ENCODE assay signal across 33 cellular contexts in the genomic region with DNA sequence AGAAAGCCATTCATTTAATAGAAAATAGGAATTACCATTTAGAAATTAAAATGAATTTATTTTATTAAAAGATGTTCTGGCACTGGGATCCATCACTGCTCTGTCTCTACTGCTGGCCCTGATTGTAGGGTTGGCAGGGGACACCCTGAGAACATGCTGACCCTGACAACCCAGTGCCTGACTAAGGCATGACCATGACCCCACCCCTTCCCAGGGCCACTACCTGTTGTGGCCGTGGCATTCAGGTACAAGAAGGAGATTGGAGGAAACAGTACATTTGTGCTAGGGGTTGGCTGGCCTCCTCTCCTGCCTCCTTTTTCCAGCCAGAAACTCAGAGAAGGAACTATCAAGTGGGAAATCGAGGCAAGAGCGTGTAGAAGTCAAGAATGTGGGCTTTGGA.
"Had no signal": no experiment of that assay in that cellular context is flagged by ENCODE, and none has a peak within 500 bp of the region (broad histone marks: within the 10 kb centered on the region; RNA-seq: fewer than 3 reads in every experiment).

No MANE protein-coding gene starts in this region.

- DNase-seq: activated CD4-positive, alpha-beta memory T cell treated with anti-CD3 and anti-CD28 coated beads for 36 hours; activated CD4-positive, alpha-beta T cell treated with anti-CD3 and anti-CD28 coated beads for 36 hours; activated CD4-positive, alpha-beta T cell treated with anti-CD3 and anti-CD28 coated beads, Interleukin-2, amount 10 ng/mL, durations not matched to agents 24 days and 14 days; activated CD4-positive, CD25-positive, alpha-beta regulatory T cell; activated CD4-positive, CD25-positive, alpha-beta regulatory T cell treated with anti-CD3 and anti-CD28 coated beads, Interleukin-2, amount 50 U/mL, for 72 hours; activated CD8-positive, alpha-beta memory T cell treated with anti-CD3 and anti-CD28 coated beads, Interleukin-2, amount 10 ng/mL, durations not matched to agents 7 days and 5 days; activated CD8-positive, alpha-beta memory T cell treated with anti-CD3 and anti-CD28 coated beads, Interleukin-2, amount 50 U/mL, for 4 hours; activated CD8-positive, alpha-beta T cell treated with anti-CD3 and anti-CD28 coated beads, Interleukin-2, amount 10 ng/mL, durations not matched to agents 7 days and 5 days; activated effector memory CD4-positive, alpha-beta T cell treated with anti-CD3 and anti-CD28 coated beads, Interleukin-2, amount 50 U/mL, for 16 hours; activated naive CD4-positive, alpha-beta T cell treated with anti-CD3 and anti-CD28 coated beads for 36 hours; activated naive CD8-positive, alpha-beta T cell treated with anti-CD3 and anti-CD28 coated beads for 36 hours; activated naive CD8-positive, alpha-beta T cell treated with anti-CD3 and anti-CD28 coated beads, Interleukin-2, amount 50 U/mL, for 24 hours; activated T-cell treated with anti-CD3 and anti-CD28 coated beads, Interleukin-2, amount 50 U/mL, for 1 hour; activated T-cell treated with anti-CD3 and anti-CD28 coated beads, Interleukin-2, amount 50 U/mL, for 48 hours; adrenal gland; amygdala; central memory CD4-positive, alpha-beta T cell; cerebellar nuclear complex; dorsolateral prefrontal cortex; effector CD4-positive, alpha-beta T cell; effector memory CD8-positive, alpha-beta T cell; foreskin fibroblast; T-helper 2 cell had no signal

- H3K9me3 Mint-ChIP-seq: activated CD4-positive, alpha-beta memory T cell treated with anti-CD3 and anti-CD28 coated beads for 36 hours; activated CD4-positive, alpha-beta T cell treated with anti-CD3 and anti-CD28 coated beads, Interleukin-2, amount 10 ng/mL, durations not matched to agents 24 days and 14 days; activated naive CD4-positive, alpha-beta T cell treated with anti-CD3 and anti-CD28 coated beads for 36 hours; activated naive CD4-positive, alpha-beta T cell treated with anti-CD3 and anti-CD28 coated beads, Interleukin-2, amount 50 U/mL, for 24 hours; activated naive CD8-positive, alpha-beta T cell treated with anti-CD3 and anti-CD28 coated beads for 36 hours; activated naive CD8-positive, alpha-beta T cell treated with anti-CD3 and anti-CD28 coated beads, Interleukin-2, amount 50 U/mL, for 24 hours; activated T-helper 1 cell treated with anti-CD3 and anti-CD28 coated beads, Interleukin-12 subunit alpha, Interleukin-12 subunit beta, Interleukin-2, Interleukin-4 antibody, amounts not matched to agents 30 ng/mL and 10 ng/mL and 1 ng/mL, durations not matched to agents 14 hours and 24 hours and 36 hours; activated T-helper 2 cell treated with anti-CD3 and anti-CD28 coated beads, Interferon-gamma antibody, Interleukin-2, Interleukin-4, amounts not matched to agents 10 μg/mL and 5 μg/mL and 100 μg/mL, durations not matched to agents 14 hours and 24 hours and 36 hours; dendritic cell treated with granulocyte-macrophage colony-stimulating factor and Interleukin-4, amounts not matched to agents 40 ng/mL and 50 ng/mL, for 4 days; effector memory CD8-positive, alpha-beta T cell had no signal

- H3K36me3 ChIP-seq: adrenal gland, ascending aorta, breast epithelium, cardiac muscle cell had no signal

- H3K27me3 ChIP-seq: adrenal gland, ascending aorta, breast epithelium, cardiac muscle cell, dorsolateral prefrontal cortex had no signal

- H3K4me1 Mint-ChIP-seq: activated CD8-positive, alpha-beta memory T cell treated with anti-CD3 and anti-CD28 coated beads, Interleukin-2, amount 10 ng/mL, durations not matched to agents 7 days and 5 days; activated naive CD8-positive, alpha-beta T cell treated with anti-CD3 and anti-CD28 coated beads for 36 hours; brain had no signal

- H3K27ac ChIP-seq: adrenal gland, ascending aorta, breast epithelium, cardiac muscle cell, coronary artery, dorsolateral prefrontal cortex, epithelial cell of prostate had no signal

- H3K4me1 ChIP-seq: adrenal gland, breast epithelium had no signal

- H3K4me3 ChIP-seq: adrenal gland, ascending aorta, breast epithelium, cardiac muscle cell, coronary artery, dorsolateral prefrontal cortex had no signal

- ATAC-seq: activated CD4-positive, alpha-beta T cell treated with anti-CD3 and anti-CD28 coated beads for 36 hours; activated CD8-positive, alpha-beta memory T cell treated with anti-CD3 and anti-CD28 coated beads, Interleukin-2, amount 10 ng/mL, durations not matched to agents 7 days and 5 days; activated CD8-positive, alpha-beta T cell treated with anti-CD3 and anti-CD28 coated beads, Interleukin-2, amount 10 ng/mL, durations not matched to agents 7 days and 5 days; activated naive CD8-positive, alpha-beta T cell treated with anti-CD3 and anti-CD28 coated beads, Interleukin-2, amount 50 U/mL, for 24 hours; effector memory CD8-positive, alpha-beta T cell had no signal

- H3K36me3 Mint-ChIP-seq: activated CD4-positive, alpha-beta memory T cell treated with anti-CD3 and anti-CD28 coated beads for 36 hours; activated CD8-positive, alpha-beta memory T cell treated with anti-CD3 and anti-CD28 coated beads, Interleukin-2, amount 10 ng/mL, durations not matched to agents 7 days and 5 days; activated naive CD4-positive, alpha-beta T cell treated with anti-CD3 and anti-CD28 coated beads, Interleukin-2, amount 50 U/mL, for 24 hours; activated naive CD8-positive, alpha-beta T cell treated with anti-CD3 and anti-CD28 coated beads for 36 hours had no signal

- H3K27ac Mint-ChIP-seq: activated CD4-positive, alpha-beta memory T cell treated with anti-CD3 and anti-CD28 coated beads for 36 hours; activated CD4-positive, alpha-beta T cell treated with anti-CD3 and anti-CD28 coated beads for 36 hours; activated CD4-positive, alpha-beta T cell treated with anti-CD3 and anti-CD28 coated beads, Interleukin-2, amount 10 ng/mL, durations not matched to agents 24 days and 14 days; activated CD8-positive, alpha-beta memory T cell treated with anti-CD3 and anti-CD28 coated beads, Interleukin-2, amount 10 ng/mL, durations not matched to agents 7 days and 5 days; activated CD8-positive, alpha-beta T cell treated with anti-CD3 and anti-CD28 coated beads, Interleukin-2, amount 10 ng/mL, durations not matched to agents 7 days and 5 days; activated naive CD4-positive, alpha-beta T cell treated with anti-CD3 and anti-CD28 coated beads for 36 hours; activated naive CD4-positive, alpha-beta T cell treated with anti-CD3 and anti-CD28 coated beads, Interleukin-2, amount 50 U/mL, for 24 hours; activated naive CD8-positive, alpha-beta T cell treated with anti-CD3 and anti-CD28 coated beads for 36 hours; activated naive CD8-positive, alpha-beta T cell treated with anti-CD3 and anti-CD28 coated beads, Interleukin-2, amount 50 U/mL, for 24 hours; activated T-helper 1 cell treated with anti-CD3 and anti-CD28 coated beads, Interleukin-12 subunit alpha, Interleukin-12 subunit beta, Interleukin-2, Interleukin-4 antibody, amounts not matched to agents 30 ng/mL and 10 ng/mL and 1 ng/mL, durations not matched to agents 14 hours and 24 hours and 36 hours; activated T-helper 2 cell treated with anti-CD3 and anti-CD28 coated beads, Interferon-gamma antibody, Interleukin-2, Interleukin-4, amounts not matched to agents 10 μg/mL and 5 μg/mL and 100 μg/mL, durations not matched to agents 14 hours and 24 hours and 36 hours; brain; dendritic cell treated with granulocyte-macrophage colony-stimulating factor and Interleukin-4, amounts not matched to agents 40 ng/mL and 50 ng/mL, for 4 days; effector memory CD8-positive, alpha-beta T cell had no signal

- H3K4me3 Mint-ChIP-seq: activated CD4-positive, alpha-beta memory T cell treated with anti-CD3 and anti-CD28 coated beads for 36 hours; activated CD4-positive, alpha-beta T cell treated with anti-CD3 and anti-CD28 coated beads for 36 hours; activated CD4-positive, alpha-beta T cell treated with anti-CD3 and anti-CD28 coated beads, Interleukin-2, amount 10 ng/mL, durations not matched to agents 24 days and 14 days; activated CD8-positive, alpha-beta memory T cell treated with anti-CD3 and anti-CD28 coated beads, Interleukin-2, amount 10 ng/mL, durations not matched to agents 7 days and 5 days; activated CD8-positive, alpha-beta T cell treated with anti-CD3 and anti-CD28 coated beads, Interleukin-2, amount 10 ng/mL, durations not matched to agents 7 days and 5 days; activated naive CD4-positive, alpha-beta T cell treated with anti-CD3 and anti-CD28 coated beads for 36 hours; activated naive CD4-positive, alpha-beta T cell treated with anti-CD3 and anti-CD28 coated beads, Interleukin-2, amount 50 U/mL, for 24 hours; activated naive CD8-positive, alpha-beta T cell treated with anti-CD3 and anti-CD28 coated beads for 36 hours; activated naive CD8-positive, alpha-beta T cell treated with anti-CD3 and anti-CD28 coated beads, Interleukin-2, amount 50 U/mL, for 24 hours; activated T-helper 1 cell treated with anti-CD3 and anti-CD28 coated beads, Interleukin-12 subunit alpha, Interleukin-12 subunit beta, Interleukin-2, Interleukin-4 antibody, amounts not matched to agents 30 ng/mL and 10 ng/mL and 1 ng/mL, durations not matched to agents 14 hours and 24 hours and 36 hours; brain; dendritic cell treated with granulocyte-macrophage colony-stimulating factor and Interleukin-4, amounts not matched to agents 40 ng/mL and 50 ng/mL, for 4 days; effector memory CD8-positive, alpha-beta T cell had no signal

- H3K27me3 Mint-ChIP-seq: brain had no signal

- H3K9me3 ChIP-seq: adrenal gland, ascending aorta, breast epithelium had no signal
